In the genomic region with DNA sequence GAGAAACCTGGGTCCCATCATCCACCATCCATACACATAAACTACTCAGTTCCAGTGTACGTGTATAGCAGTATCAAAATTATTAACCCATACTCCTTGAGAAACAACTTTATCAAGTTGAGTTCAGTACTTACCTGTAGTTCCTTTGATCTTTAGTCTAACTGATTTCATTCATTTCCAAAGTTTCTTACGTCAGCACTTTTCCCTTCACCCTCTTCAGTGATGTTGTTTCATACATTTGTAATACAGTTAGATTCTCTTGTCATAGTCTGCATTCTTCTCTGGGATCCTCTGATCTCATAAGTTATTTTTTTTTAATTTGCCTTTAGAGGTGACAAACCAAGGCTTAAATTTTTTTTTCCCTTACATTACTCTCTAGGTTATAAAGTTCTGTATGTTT, we compare ENCODE assay signal across 26 cellular contexts.
"Had no signal": no experiment of that assay in that cellular context is flagged by ENCODE, and none has a peak within 500 bp of the region (broad histone marks: within the 10 kb centered on the region; RNA-seq: fewer than 3 reads in every experiment).

No MANE protein-coding gene starts in this region.

- H3K4me3 ChIP-seq: colonic mucosa, esophagus squamous epithelium, gastrocnemius medialis, heart right ventricle, left lung, lower lobe of right lung had no signal

- DNase-seq: colonic mucosa; cortex of kidney; effector CD8-positive, alpha-beta T cell; effector memory CD8-positive, alpha-beta T cell; endodermal cell; erythroblast; esophagus squamous epithelium; foreskin fibroblast; foreskin melanocyte; gastrocnemius medialis; glutamatergic neuron; head of caudate nucleus; heart right ventricle; hippocampal formation; left cardiac atrium; left lung; left ventricle myocardium superior; lower lobe of right lung; mesenchymal stem cell; midbrain; naive thymus-derived CD4-positive, alpha-beta T cell had no signal

- H3K27me3 ChIP-seq: colonic mucosa, esophagus squamous epithelium, gastrocnemius medialis, heart right ventricle, left lung had no signal

- H3K27ac ChIP-seq: colonic mucosa, epithelial cell of prostate, esophagus squamous epithelium, heart right ventricle, left lung, lower lobe of right lung had no signal

- H3K36me3 ChIP-seq: colonic mucosa, esophagus squamous epithelium, gastrocnemius medialis, left lung, lower lobe of right lung had no signal

- H3K4me1 ChIP-seq: colonic mucosa, esophagus squamous epithelium, left lung, lower lobe of right lung had no signal

- ATAC-seq: effector memory CD8-positive, alpha-beta T cell; esophagus mucosa; gastrocnemius medialis; heart right ventricle; left cardiac atrium; left lung; left ventricle myocardium superior; lower lobe of right lung; naive thymus-derived CD4-positive, alpha-beta T cell had no signal

- H3K9me3 ChIP-seq: colonic mucosa, esophagus squamous epithelium, gastrocnemius medialis, left lung, lower lobe of right lung had no signal

- FAIRE-seq: endometrium, islet of Langerhans, keratinocyte had no signal
